In the genomic region with DNA sequence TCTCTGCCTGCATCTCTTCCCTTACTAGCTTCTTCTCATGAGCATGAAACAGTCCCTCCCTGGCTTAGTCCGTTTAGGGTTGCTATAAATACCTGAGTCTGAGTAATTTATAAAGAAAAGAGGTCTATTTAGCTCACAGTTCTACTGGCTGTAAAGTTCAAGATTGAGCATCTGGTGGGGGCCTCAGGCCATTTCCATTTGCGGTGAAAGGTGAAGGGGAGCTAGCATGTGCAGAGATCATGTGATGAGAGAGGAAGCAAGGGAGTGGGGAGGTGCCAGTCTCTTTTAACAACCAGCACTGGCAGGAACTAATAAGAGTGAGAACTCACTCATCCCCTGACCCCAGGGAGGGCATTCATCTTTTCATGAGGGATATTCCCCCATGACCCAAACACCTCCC, we compare ENCODE assay signal across 12 cellular contexts. TPM values are rescaled to one million over a fixed set of nuclear protein-coding genes. Genes with fewer than 3 reads are reported as not detected.
DNase-seq lines count a peak whose midpoint lies in the region; ATAC-seq and TF ChIP-seq lines count a peak whose summit lies in the region.
"Had no signal": no experiment of that assay in that cellular context is flagged by ENCODE, and none has a peak within 500 bp of the region (broad histone marks: within the 10 kb centered on the region; RNA-seq: fewer than 3 reads in every experiment).

No MANE protein-coding gene starts in this region.

- 0 out of 2 replicates have a peak, but pooled peaks cover 3% of the 10 kb centered on the region for H3K36me3 ChIP-seq in GM23338 (ENCODE audit: insufficient read depth)
- H3K36me3 ChIP-seq: cardiac muscle cell had no signal

- H3K79me2 ChIP-seq in GM23338 (replicated peaks; ENCODE audit: insufficient read depth): no peaks in the 10 kb centered on the region; the same call in 1 of the 2 replicates

- CTCF ChIA-PET in activated CD8-positive, alpha-beta T cell treated with anti-CD3 and anti-CD28 coated beads for 36 hours (lab: Charles Lee): no interaction called here
- CTCF ChIA-PET in activated CD8-positive, alpha-beta T cell treated with anti-CD3 and anti-CD28 coated beads, Interleukin-2, amount 10 ng/mL, durations not matched to agents 7 days and 5 days (lab: Charles Lee): no interaction called here

- H2AFZ ChIP-seq in GM23338: no peak overlapping the region

- TF ChIP-seq CTCF in activated CD8-positive, alpha-beta T cell treated with anti-CD3 and anti-CD28 coated beads for 36 hours (IDR thresholded peaks at IDR 0.05): no peak
- TF ChIP-seq CTCF in GM23338 (conservative IDR thresholded peaks at IDR 0.05; ENCODE audit: low read depth in 2 of 2): no peak

- no peaks in the 10 kb centered on the region for H3K27me3 Mint-ChIP-seq in activated CD8-positive, alpha-beta T cell treated with anti-CD3 and anti-CD28 coated beads for 36 hours
- no peaks in the 10 kb centered on the region for H3K27me3 Mint-ChIP-seq in activated CD8-positive, alpha-beta T cell treated with anti-CD3 and anti-CD28 coated beads, Interleukin-2, amount 10 ng/mL, durations not matched to agents 7 days and 5 days (ENCODE audit: low read depth)
- H3K27me3 Mint-ChIP-seq in GM23338 (ENCODE audit: insufficient read depth, low read depth, poor library complexity): peaks cover 3% of the 10 kb centered on the region
- H3K27me3 Mint-ChIP-seq in activated T-cell treated with anti-CD3 and anti-CD28 coated beads, Interleukin-2, amount 50 U/mL, for 24 hours: no peaks in the 10 kb centered on the region
- H3K27me3 Mint-ChIP-seq: IgD-negative memory B cell had no signal

- peak; percentile 49 for ATAC-seq in activated CD8-positive, alpha-beta T cell treated with anti-CD3 and anti-CD28 coated beads for 36 hours
- ATAC-seq in activated CD8-positive, alpha-beta T cell treated with anti-CD3 and anti-CD28 coated beads, Interleukin-2, amount 10 ng/mL, durations not matched to agents 7 days and 5 days: no peak
- ATAC-seq in GM23338 (peak; percentile 50; the same call in 2 of the 3 replicates), HG03378 (IDR thresholded peaks at IDR 0.05; ENCODE audit: unreplicated experiment) (peak; percentile 87)
- ATAC-seq in stimulated activated naive CD8-positive, alpha-beta T cell treated with anti-CD3 and anti-CD28 coated beads, Interleukin-15, Interleukin-2, amounts not matched to agents 100 U/mL and 50 U/mL, for 24 hours: peak; percentile 6
- ATAC-seq: left lobe of liver had no signal

- intact Hi-C loops in activated CD8-positive, alpha-beta T cell treated with anti-CD3 and anti-CD28 coated beads for 36 hours (cut with micrococcal nuclease): no loop called here

- H3K36me3 Mint-ChIP-seq in activated CD8-positive, alpha-beta T cell treated with anti-CD3 and anti-CD28 coated beads for 36 hours (ENCODE audit: low read depth): peaks cover 27% of the 10 kb centered on the region
- H3K36me3 Mint-ChIP-seq in activated CD8-positive, alpha-beta T cell treated with anti-CD3 and anti-CD28 coated beads, Interleukin-2, amount 10 ng/mL, durations not matched to agents 7 days and 5 days (ENCODE audit: low read depth): peaks cover 20% of the 10 kb centered on the region
- 0 out of 3 replicates have a peak, but pooled peaks cover 8% of the 10 kb centered on the region for H3K36me3 Mint-ChIP-seq in GM23338 (ENCODE audit: low read depth)
- H3K36me3 Mint-ChIP-seq in activated T-cell treated with anti-CD3 and anti-CD28 coated beads, Interleukin-2, amount 50 U/mL, for 24 hours (ENCODE audit: low read depth): peaks cover 44% of the 10 kb centered on the region

- no peak overlapping the region for H3K27ac ChIP-seq in GM23338 (ENCODE audit: low read depth)
- H3K27ac ChIP-seq: cardiac muscle cell had no signal

- POLR2A ChIA-PET in activated CD8-positive, alpha-beta T cell treated with anti-CD3 and anti-CD28 coated beads for 36 hours (lab: Charles Lee): no interaction called here
- POLR2A ChIA-PET in activated CD8-positive, alpha-beta T cell treated with anti-CD3 and anti-CD28 coated beads, Interleukin-2, amount 10 ng/mL, durations not matched to agents 7 days and 5 days (lab: Charles Lee): no interaction called here

- no peaks in the 10 kb centered on the region for H3K27me3 ChIP-seq in GM23338 (ENCODE audit: insufficient read depth)
- H3K27me3 ChIP-seq: cardiac muscle cell had no signal

- no peak overlapping the region for H3K4me3 Mint-ChIP-seq in activated CD8-positive, alpha-beta T cell treated with anti-CD3 and anti-CD28 coated beads for 36 hours
- H3K4me3 Mint-ChIP-seq in activated CD8-positive, alpha-beta T cell treated with anti-CD3 and anti-CD28 coated beads, Interleukin-2, amount 10 ng/mL, durations not matched to agents 7 days and 5 days: no peak overlapping the region
- H3K4me3 Mint-ChIP-seq in GM23338: no peak overlapping the region
- no peak overlapping the region for H3K4me3 Mint-ChIP-seq in activated T-cell treated with anti-CD3 and anti-CD28 coated beads, Interleukin-2, amount 50 U/mL, for 24 hours

- DNase-seq in activated CD8-positive, alpha-beta T cell treated with anti-CD3 and anti-CD28 coated beads for 36 hours: peak; percentile 17
- DNase-seq in activated CD8-positive, alpha-beta T cell treated with anti-CD3 and anti-CD28 coated beads, Interleukin-2, amount 10 ng/mL, durations not matched to agents 7 days and 5 days: no peak
- no peak for DNase-seq in GM23338 (ENCODE audit: low spot score)
- DNase-seq in stimulated activated naive CD8-positive, alpha-beta T cell treated with anti-CD3 and anti-CD28 coated beads, Interleukin-15, Interleukin-2, amounts not matched to agents 100 U/mL and 50 U/mL, for 24 hours: no peak
- no peak for DNase-seq in activated T-cell treated with anti-CD3 and anti-CD28 coated beads, Interleukin-2, amount 50 U/mL, for 24 hours
- no peak for DNase-seq in LoVo (ENCODE audit: low spot score)
- no peak for DNase-seq in NCI-H1417 treated with DMSO at 0.1 percent for 48 hours (lab: John Stamatoyannopoulos, UW)
- DNase-seq: NCI-H524 treated with DMSO at 0.1 percent for 48 hours had no signal

- no peaks in the 10 kb centered on the region for H3F3A ChIP-seq in GM23338 (replicated peaks; ENCODE audit: low read depth)

- H4K20me1 ChIP-seq in GM23338 (replicated peaks; ENCODE audit: insufficient read depth): no peaks in the 10 kb centered on the region

- H3K9me3 Mint-ChIP-seq in activated CD8-positive, alpha-beta T cell treated with anti-CD3 and anti-CD28 coated beads for 36 hours: no peaks in the 10 kb centered on the region
- no peaks in the 10 kb centered on the region for H3K9me3 Mint-ChIP-seq in activated CD8-positive, alpha-beta T cell treated with anti-CD3 and anti-CD28 coated beads, Interleukin-2, amount 10 ng/mL, durations not matched to agents 7 days and 5 days (ENCODE audit: insufficient read depth)
- no peaks in the 10 kb centered on the region for H3K9me3 Mint-ChIP-seq in GM23338
- H3K9me3 Mint-ChIP-seq in activated T-cell treated with anti-CD3 and anti-CD28 coated beads, Interleukin-2, amount 50 U/mL, for 24 hours: no peaks in the 10 kb centered on the region
- H3K9me3 Mint-ChIP-seq: IgD-negative memory B cell had no signal

- no peak overlapping the region for H3K4me3 ChIP-seq in GM23338
- H3K4me3 ChIP-seq: cardiac muscle cell had no signal

- H3K4me1 Mint-ChIP-seq in activated CD8-positive, alpha-beta T cell treated with anti-CD3 and anti-CD28 coated beads for 36 hours (ENCODE audit: low read depth): peaks cover 14% of the 10 kb centered on the region
- peaks cover 5% of the 10 kb centered on the region for H3K4me1 Mint-ChIP-seq in activated CD8-positive, alpha-beta T cell treated with anti-CD3 and anti-CD28 coated beads, Interleukin-2, amount 10 ng/mL, durations not matched to agents 7 days and 5 days (ENCODE audit: low read depth)
- H3K4me1 Mint-ChIP-seq in GM23338: peaks cover 23% of the 10 kb centered on the region
- H3K4me1 Mint-ChIP-seq in activated T-cell treated with anti-CD3 and anti-CD28 coated beads, Interleukin-2, amount 50 U/mL, for 24 hours (ENCODE audit: low read depth): peaks cover 33% of the 10 kb centered on the region

- no peaks in the 10 kb centered on the region for H3K9me2 ChIP-seq in GM23338 (ENCODE audit: insufficient read depth)

- no peak overlapping the region for H3K27ac Mint-ChIP-seq in activated CD8-positive, alpha-beta T cell treated with anti-CD3 and anti-CD28 coated beads for 36 hours
- H3K27ac Mint-ChIP-seq in activated CD8-positive, alpha-beta T cell treated with anti-CD3 and anti-CD28 coated beads, Interleukin-2, amount 10 ng/mL, durations not matched to agents 7 days and 5 days: no peak overlapping the region
- peak overlapping the region; percentile 12; the same call in 1 of the 2 replicates for H3K27ac Mint-ChIP-seq in GM23338
- no peak overlapping the region for H3K27ac Mint-ChIP-seq in activated T-cell treated with anti-CD3 and anti-CD28 coated beads, Interleukin-2, amount 50 U/mL, for 24 hours

- no peak overlapping the region for H3K4me2 ChIP-seq in GM23338

- peaks cover 19% of the 10 kb centered on the region for H3K4me1 ChIP-seq in GM23338 (ENCODE audit: insufficient read depth)

TF ChIP-seq in GM23338, 12 proteins besides CTCF, POLR2A, EP300 and RAD21 (continues in another document):
- no peak for TF ChIP-seq EZH2phosphoT487 (IDR thresholded peaks at IDR 0.05; ENCODE audit: unreplicated experiment)

RNA-seq across cellular contexts. Expression of a gene that starts 26.8 kb away (rescaled TPM):
- total RNA-seq in activated CD8-positive, alpha-beta T cell treated with anti-CD3 and anti-CD28 coated beads for 36 hours: 10 to 100 TPM; 34.3 to 35.9 TPM
- total RNA-seq in activated CD8-positive, alpha-beta T cell treated with anti-CD3 and anti-CD28 coated beads, Interleukin-2, amount 10 ng/mL, durations not matched to agents 7 days and 5 days: 10 to 100 TPM; 23.4 to 29.5 TPM
- total RNA-seq in GM23338 (2014; rRNA removed; shearing (Covaris generic)): 13.0 and 16.4 TPM in 2 replicates
- 6.3 and 7.3 TPM in 2 replicates for polyA plus RNA-seq in GM23338 (2016; fragmentation: Nextera tagmentation; extraction: Ambion mirVana)
